ENCODE assay signal across 19 cellular contexts in the genomic region with DNA sequence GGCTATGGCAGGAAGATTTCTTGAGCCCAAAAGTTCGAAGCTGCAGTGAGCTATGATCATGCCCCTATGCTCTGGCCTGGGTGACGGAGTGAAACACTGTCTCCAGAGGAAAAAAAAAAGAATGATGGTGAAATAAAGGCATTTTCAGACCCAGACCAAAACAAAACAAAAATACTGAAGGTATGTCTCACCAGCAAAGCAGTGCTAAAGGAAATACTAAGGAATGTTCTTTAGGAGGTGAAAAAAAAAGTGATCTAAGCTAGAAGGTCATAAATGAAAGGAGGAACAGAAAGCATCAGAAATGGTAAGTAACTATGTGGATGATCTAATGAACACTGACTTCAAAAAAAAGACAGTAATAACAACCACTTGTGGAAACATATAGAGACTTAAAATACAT.
"Had no signal": no experiment of that assay in that cellular context is flagged by ENCODE, and none has a peak within 500 bp of the region (broad histone marks: within the 10 kb centered on the region; RNA-seq: fewer than 3 reads in every experiment).

No MANE protein-coding gene starts in this region.

- ATAC-seq: activated naive CD8-positive, alpha-beta T cell treated with anti-CD3 and anti-CD28 coated beads, Interleukin-2, amount 50 U/mL, for 24 hours; activated T-helper 17 cell treated with anti-CD3 and anti-CD28 coated beads, Interleukin-2, amount 50 U/mL, for 72 hours; right cardiac atrium had no signal

- FAIRE-seq: small intestine had no signal

- H3K27ac ChIP-seq: ascending aorta, coronary artery had no signal

- H3K4me3 Mint-ChIP-seq: activated naive CD4-positive, alpha-beta T cell treated with anti-CD3 and anti-CD28 coated beads for 36 hours; activated naive CD8-positive, alpha-beta T cell treated with anti-CD3 and anti-CD28 coated beads, Interleukin-2, amount 50 U/mL, for 24 hours; activated T-helper 17 cell treated with anti-CD3 and anti-CD28 coated beads, Interleukin-2, amount 50 U/mL, for 72 hours; nephron; stimulated activated naive CD8-positive, alpha-beta T cell treated with anti-CD3 and anti-CD28 coated beads, Interleukin-15, Interleukin-2, amounts not matched to agents 100 ng/mL and 50 ng/mL, for 24 hours had no signal

- H3K27me3 ChIP-seq: ascending aorta had no signal

- H3K4me1 ChIP-seq: ascending aorta had no signal

- H3K27me3 Mint-ChIP-seq: activated naive CD8-positive, alpha-beta T cell treated with anti-CD3 and anti-CD28 coated beads, Interleukin-2, amount 50 U/mL, for 24 hours; activated T-helper 17 cell treated with anti-CD3 and anti-CD28 coated beads, Interleukin-2, amount 50 U/mL, for 72 hours; progenitor cell of endocrine pancreas; stimulated activated naive CD8-positive, alpha-beta T cell treated with anti-CD3 and anti-CD28 coated beads, Interleukin-15, Interleukin-2, amounts not matched to agents 100 ng/mL and 50 ng/mL, for 24 hours had no signal

- H3K4me3 ChIP-seq: ascending aorta, coronary artery had no signal

- H3K27ac Mint-ChIP-seq: activated naive CD4-positive, alpha-beta T cell treated with anti-CD3 and anti-CD28 coated beads for 36 hours; activated naive CD8-positive, alpha-beta T cell treated with anti-CD3 and anti-CD28 coated beads, Interleukin-2, amount 50 U/mL, for 24 hours; activated T-helper 17 cell treated with anti-CD3 and anti-CD28 coated beads, Interleukin-2, amount 50 U/mL, for 72 hours; nephron; progenitor cell of endocrine pancreas; stimulated activated naive CD8-positive, alpha-beta T cell treated with anti-CD3 and anti-CD28 coated beads, Interleukin-15, Interleukin-2, amounts not matched to agents 100 ng/mL and 50 ng/mL, for 24 hours had no signal

- H3K4me1 Mint-ChIP-seq: nephron had no signal

- DNase-seq: activated naive CD4-positive, alpha-beta T cell treated with anti-CD3 and anti-CD28 coated beads for 36 hours; activated naive CD8-positive, alpha-beta T cell treated with anti-CD3 and anti-CD28 coated beads, Interleukin-2, amount 50 U/mL, for 24 hours; caudate nucleus; effector CD8-positive, alpha-beta T cell; foreskin fibroblast; kidney glomerular epithelial cell; mesendoderm; occipital lobe; right cardiac atrium; small intestine; stimulated activated CD4-positive, alpha-beta T cell treated with anti-CD3 and anti-CD28 coated beads, Interleukin-4, amount 100 ng/mL, for 4 hours; stimulated activated CD8-positive, alpha-beta memory T cell treated with anti-CD3 and anti-CD28 coated beads, Interleukin-4, amount 100 ng/mL, for 48 hours; T-helper 2 cell had no signal
